18 cellular contexts compared by ENCODE assay signal in genomic region chr17:18179221-18179620, GRCh38. TPM values are rescaled to one million over a fixed set of nuclear protein-coding genes. Genes with fewer than 3 reads are reported as not detected.
DNase-seq lines count a peak whose midpoint lies in the region; ATAC-seq, FAIRE-seq and TF ChIP-seq lines count a peak whose summit lies in the region.
"Had no signal": no experiment of that assay in that cellular context is flagged by ENCODE, and none has a peak within 500 bp of the region (broad histone marks: within the 10 kb centered on the region; RNA-seq: fewer than 3 reads in every experiment).

No MANE protein-coding gene starts in this region.

- H4K20me1 ChIP-seq in HepG2 (ENCODE audit: insufficient read depth, low read length) = no peaks in the 10 kb centered on the region

- TF ChIP-seq CTCF in HepG2 (CRISPR knock-in tag; IDR thresholded peaks at IDR 0.05) (no peak), right lobe of liver (IDR thresholded peaks at IDR 0.05) (no peak), nephron (IDR thresholded peaks at IDR 0.05; ENCODE audit: unreplicated experiment in 3 of 3) (no peak), lower lobe of right lung (IDR thresholded peaks at IDR 0.05) (no peak), brain microvascular endothelial cell (IDR thresholded peaks at IDR 0.05; ENCODE audit: low read depth, low read length, missing control alignments) (no peak)

- H3K4me1 ChIP-seq in HepG2 (ENCODE audit: insufficient read depth, low read length) (peaks cover 29% of the 10 kb centered on the region), right lobe of liver (peaks cover 0 to 12% (median 5%) of the 10 kb centered on the region in 4 donors), lower lobe of right lung (peaks cover 10% of the 10 kb centered on the region)

- H3K27ac ChIP-seq in HepG2 (ENCODE audit: extremely low read length, insufficient read depth, low read length) (no peak overlapping the region), right lobe of liver (no peak overlapping the region), lower lobe of right lung (no peak overlapping the region), brain microvascular endothelial cell (no peak overlapping the region)

- no peak overlapping the region for H3K4me3 Mint-ChIP-seq in activated CD4-positive, alpha-beta T cell treated with anti-CD3 and anti-CD28 coated beads, Interleukin-2, amount 10 ng/mL, durations not matched to agents 24 days and 14 days
- peak overlapping the region; percentile 11 to 44 (median 35) for H3K4me3 Mint-ChIP-seq in nephron
- H3K4me3 Mint-ChIP-seq: CD8-positive, alpha-beta T cell had no signal

- no peaks in the 10 kb centered on the region for H3K36me3 ChIP-seq in HepG2 (replicated peaks in 1 of 2; ENCODE audit: control insufficient read depth in 1 of 2, insufficient read depth in 2 of 2, low read length in 2 of 2)
- H3K36me3 ChIP-seq in right lobe of liver = no peaks in the 10 kb centered on the region
- no peaks in the 10 kb centered on the region for H3K36me3 ChIP-seq in lower lobe of right lung
- no peaks in the 10 kb centered on the region for H3K36me3 ChIP-seq in brain microvascular endothelial cell (replicated peaks)
- H3K36me3 ChIP-seq: HAP-1 had no signal

- CTCF ChIA-PET in HepG2 (lab: Yijun Ruan, JAX; ENCODE audit: low intra/inter-chr PET ratio, low total read pairs) = no interaction called here

- peak overlapping the region; percentile 51 for H3K27ac Mint-ChIP-seq in activated CD4-positive, alpha-beta T cell treated with anti-CD3 and anti-CD28 coated beads, Interleukin-2, amount 10 ng/mL, durations not matched to agents 24 days and 14 days
- H3K27ac Mint-ChIP-seq in nephron = peak overlapping the region; percentile 92 to 100 (median 97)
- H3K27ac Mint-ChIP-seq: CD8-positive, alpha-beta T cell had no signal

- peaks cover under 1% of the 10 kb centered on the region for H3K79me2 ChIP-seq in HepG2 (ENCODE audit: insufficient read depth, low read length)

- H3K9me3 Mint-ChIP-seq in activated CD4-positive, alpha-beta T cell treated with anti-CD3 and anti-CD28 coated beads, Interleukin-2, amount 10 ng/mL, durations not matched to agents 24 days and 14 days = no peaks in the 10 kb centered on the region
- H3K9me3 Mint-ChIP-seq in nephron = no peaks in the 10 kb centered on the region
- H3K9me3 Mint-ChIP-seq: CD8-positive, alpha-beta T cell had no signal

- H3K4me1 Mint-ChIP-seq in activated CD4-positive, alpha-beta T cell treated with anti-CD3 and anti-CD28 coated beads, Interleukin-2, amount 10 ng/mL, durations not matched to agents 24 days and 14 days = peaks cover 29% of the 10 kb centered on the region
- peaks cover 43% of the 10 kb centered on the region for H3K4me1 Mint-ChIP-seq in nephron

- no peak overlapping the region for H2AFZ ChIP-seq in HepG2 (ENCODE audit: low read length)

- no peak for TF ChIP-seq RAD21 in HepG2 (CRISPR knock-in tag; IDR thresholded peaks at IDR 0.05)

- H3K9ac ChIP-seq in HepG2 (ENCODE audit: insufficient read depth, low read depth, low read length) = no peak overlapping the region

- no peaks in the 10 kb centered on the region for H3K36me3 Mint-ChIP-seq in activated CD4-positive, alpha-beta T cell treated with anti-CD3 and anti-CD28 coated beads, Interleukin-2, amount 10 ng/mL, durations not matched to agents 24 days and 14 days (ENCODE audit: low read depth)
- no peaks in the 10 kb centered on the region for H3K36me3 Mint-ChIP-seq in nephron (ENCODE audit: low read depth)

- H3K4me3 ChIP-seq in HepG2 (replicated peaks in 1 of 3; ENCODE audit: insufficient read depth in 1 of 3, low read depth in 2 of 3, low read length in 3 of 3) (no peak overlapping the region), right lobe of liver (no peak overlapping the region), lower lobe of right lung (no peak overlapping the region), brain microvascular endothelial cell (ENCODE audit: low read depth, low read length) (no peak overlapping the region)
- H3K4me3 ChIP-seq: HAP-1 had no signal

- DNase-seq in activated CD4-positive, alpha-beta T cell treated with anti-CD3 and anti-CD28 coated beads, Interleukin-2, amount 10 ng/mL, durations not matched to agents 24 days and 14 days = no peak
- DNase-seq in activated CD4-positive, alpha-beta T cell treated with anti-CD3 and anti-CD28 coated beads, Interleukin-2, amount 50 U/mL, for 1 hour = no peak
- DNase-seq in HepG2 (ENCODE audit: low spot score) (no peak), right lobe of liver (no peak), lower lobe of right lung (no peak), brain microvascular endothelial cell (no peak), NCI-H69 (lab: John Stamatoyannopoulos, UW) (no peak)
- DNase-seq: CD8-positive, alpha-beta T cell; DMS79; KBM-7; MV-4-11; NCI-H1417; NCI-H1930; NCI-H526 treated with DMSO at 0.1 percent for 48 hours had no signal

- no TSS peak for BruUV-seq in HepG2 (replicated peaks; lab: Mats Ljungman, UMichigan)

- no peak for TF ChIP-seq EP300 in HepG2 (IDR thresholded peaks at IDR 0.05; ENCODE audit: low read depth in 2 of 2, low read length in 2 of 2)
- TF ChIP-seq EP300 in HepG2 (CRISPR knock-in tag; IDR thresholded peaks at IDR 0.05; ENCODE audit: borderline replicate concordance) = no peak

- ATAC-seq in HepG2 (no peak), right lobe of liver (no peak), lower lobe of right lung (no peak)
- ATAC-seq: CD8-positive, alpha-beta T cell had no signal

- POLR2A ChIA-PET in HepG2 (lab: Yijun Ruan, JAX) = no interaction called here

- WGBS in HepG2 (ENCODE audit: low lambda C conversion rate) = 0% methylated on average over 1 of the region's 1 CpG
- no CpG with 5 or more reads among the region's 1 CpG for WGBS in right lobe of liver (ENCODE audit: insufficient coverage, low coverage, low lambda C conversion rate, missing lambda C conversion rate)

- intact Hi-C loops in activated CD4-positive, alpha-beta T cell treated with anti-CD3 and anti-CD28 coated beads, Interleukin-2, amount 10 ng/mL, durations not matched to agents 24 days and 14 days (cut with micrococcal nuclease) = no loop called here
- intact Hi-C loops in HepG2 (cut with micrococcal nuclease; ENCODE audit: unreplicated experiment) (no loop called here), right lobe of liver (cut with DNase I) (no loop called here), lower lobe of right lung (cut with DNase I) (no loop called here)

- in situ Hi-C loops in HepG2 (cut with HindIII; ENCODE audit: extremely low pct_ligation_motif_present, low pct_unique_long_range_greater_than_20kb) = no loop called here
- in situ Hi-C loops in brain microvascular endothelial cell (cut with HindIII; ENCODE audit: low pct_ligation_motif_present, low sequenced_read_pairs) = no loop called here

- no peak overlapping the region for H3K4me2 ChIP-seq in HepG2 (ENCODE audit: low read depth, low read length)

- H3K9me3 ChIP-seq in HepG2 (ENCODE audit: low read length) = no peaks in the 10 kb centered on the region
- H3K9me3 ChIP-seq in right lobe of liver = no peaks in the 10 kb centered on the region
- H3K9me3 ChIP-seq in lower lobe of right lung = no peaks in the 10 kb centered on the region
- H3K9me3 ChIP-seq: HAP-1 had no signal

- no peaks in the 10 kb centered on the region for H3K27me3 Mint-ChIP-seq in activated CD4-positive, alpha-beta T cell treated with anti-CD3 and anti-CD28 coated beads, Interleukin-2, amount 10 ng/mL, durations not matched to agents 24 days and 14 days
- no peaks in the 10 kb centered on the region for H3K27me3 Mint-ChIP-seq in nephron (ENCODE audit: low read depth)

- TF ChIP-seq POLR2A in HepG2 (IDR thresholded peaks at IDR 0.05; ENCODE audit: insufficient read depth in 1 of 2, low read depth in 2 of 2, low read length in 2 of 2) (no peak), right lobe of liver (IDR thresholded peaks at IDR 0.05) (no peak)

- no peak for FAIRE-seq in HepG2 (lab: Jason Lieb, UNC)
- FAIRE-seq: D721Med, RCC 7860 had no signal

- H3K27me3 ChIP-seq in HepG2 (ENCODE audit: control insufficient read depth in 1 of 2, insufficient read depth in 2 of 2, low read length in 2 of 2) (peaks cover 4 to 6% of the 10 kb centered on the region in 2 experiments), right lobe of liver (no peaks in the 10 kb centered on the region), lower lobe of right lung (ENCODE audit: low read depth) (no peaks in the 10 kb centered on the region), brain microvascular endothelial cell (replicated peaks) (no peaks in the 10 kb centered on the region)

RNA-seq across cellular contexts. Expression of gene ALKBH5, which starts 4.4 kb away (rescaled TPM):
- 158 and 162 TPM in 2 replicates for total RNA-seq in activated CD4-positive, alpha-beta T cell treated with anti-CD3 and anti-CD28 coated beads, Interleukin-2, amount 10 ng/mL, durations not matched to agents 24 days and 14 days
- total RNA-seq in HepG2 (2016; rRNA removed; fragmentation: Illumina TruSeq; extraction: Trizol) (68.9 and 77.9 TPM in 2 replicates), right lobe of liver (10 to 100 TPM; 57.5 to 71.8 (median 66.1) TPM), lower lobe of right lung (100 TPM)
- 33.0 and 40.4 TPM in 2 replicates for total RNA-seq in HepG2 (2016; cell fraction: cytosol; rRNA removed; fragmentation: Illumina TruSeq; extraction: Trizol; ENCODE audit: low read depth)
- 67.3 and 68.1 TPM in 2 replicates for total RNA-seq in HepG2 (2016; cell fraction: insoluble cytoplasmic fraction; rRNA removed; fragmentation: Illumina TruSeq; extraction: Trizol)
- 116 and 133 TPM in 2 replicates for total RNA-seq in HepG2 (2016; cell fraction: membrane; rRNA removed; fragmentation: Illumina TruSeq; extraction: Trizol)
- 33.2 and 35.5 TPM in 2 replicates for total RNA-seq in HepG2 (2016; cell fraction: nucleus; rRNA removed; fragmentation: Illumina TruSeq; extraction: Trizol)
- 76.9 and 81.4 TPM in 2 replicates for polyA plus RNA-seq in HepG2 (2011; rRNA removed)
- 86.0 TPM in 2 replicates for polyA plus RNA-seq in HepG2 (2011; cell fraction: cytosol; rRNA removed)
- 33.7 and 38.7 TPM in 2 replicates for polyA plus RNA-seq in HepG2 (2011; cell fraction: nucleus; rRNA removed)
- 40.0 and 40.1 TPM in 2 replicates for polyA plus RNA-seq in HepG2 (2012)
- polyA plus RNA-seq in HepG2 (2016; cell fraction: cytosol; fragmentation: Illumina TruSeq; extraction: Trizol; ENCODE audit: low read depth) = 28.2 and 39.0 TPM in 2 replicates
- 72.9 and 78.4 TPM in 2 replicates for polyA plus RNA-seq in HepG2 (2016; cell fraction: insoluble cytoplasmic fraction; fragmentation: Illumina TruSeq; extraction: Trizol; ENCODE audit: low read depth)
- polyA plus RNA-seq in HepG2 (2016; cell fraction: membrane; fragmentation: Illumina TruSeq; extraction: Trizol; ENCODE audit: low read depth) = 87.0 and 103 TPM in 2 replicates
- 49.9 and 55.5 TPM in 2 replicates for polyA plus RNA-seq in HepG2 (2016; cell fraction: nucleus; fragmentation: Illumina TruSeq; extraction: Trizol; ENCODE audit: insufficient read depth, low read depth)
- 171 and 230 TPM in 2 replicates for polyA minus RNA-seq in HepG2 (2011; rRNA and poly(A)+ RNA removed; ENCODE audit: low replicate concordance)
- 93.0 and 100 TPM in 2 replicates for polyA minus RNA-seq in HepG2 (2011; cell fraction: cytosol; rRNA and poly(A)+ RNA removed)
- polyA minus RNA-seq in HepG2 (2011; cell fraction: nucleus; rRNA and poly(A)+ RNA removed) = 24.7 and 35.2 TPM in 2 replicates

RNA-seq across cellular contexts. Expression of gene LLGL1, which starts 46.2 kb away (rescaled TPM):
- total RNA-seq in activated CD4-positive, alpha-beta T cell treated with anti-CD3 and anti-CD28 coated beads, Interleukin-2, amount 10 ng/mL, durations not matched to agents 24 days and 14 days = 23.1 and 23.5 TPM in 2 replicates
- total RNA-seq in HepG2 (2016; rRNA removed; fragmentation: Illumina TruSeq; extraction: Trizol) (15.3 and 19.7 TPM in 2 replicates), right lobe of liver (1 to 10 TPM; 2.0 to 8.6 (median 2.8) TPM), lower lobe of right lung (12.0 TPM)
- 2.3 and 2.6 TPM in 2 replicates for total RNA-seq in HepG2 (2016; cell fraction: cytosol; rRNA removed; fragmentation: Illumina TruSeq; extraction: Trizol; ENCODE audit: low read depth)
- 15.3 and 17.1 TPM in 2 replicates for total RNA-seq in HepG2 (2016; cell fraction: insoluble cytoplasmic fraction; rRNA removed; fragmentation: Illumina TruSeq; extraction: Trizol)
- 8.6 and 9.8 TPM in 2 replicates for total RNA-seq in HepG2 (2016; cell fraction: membrane; rRNA removed; fragmentation: Illumina TruSeq; extraction: Trizol)
- 8.6 and 10.2 TPM in 2 replicates for total RNA-seq in HepG2 (2016; cell fraction: nucleus; rRNA removed; fragmentation: Illumina TruSeq; extraction: Trizol)
- polyA plus RNA-seq in HepG2 (2011; rRNA removed) = 15.0 and 18.8 TPM in 2 replicates
- polyA plus RNA-seq in HepG2 (2011; cell fraction: cytosol; rRNA removed) = 10.4 and 17.8 TPM in 2 replicates
- 32.9 and 37.7 TPM in 2 replicates for polyA plus RNA-seq in HepG2 (2011; cell fraction: nucleus; rRNA removed)
- polyA plus RNA-seq in HepG2 (2012) = 7.1 and 9.0 TPM in 2 replicates
- polyA plus RNA-seq in HepG2 (2016; cell fraction: cytosol; fragmentation: Illumina TruSeq; extraction: Trizol; ENCODE audit: low read depth) = 1.6 and 1.8 TPM in 2 replicates
- 13.7 and 17.7 TPM in 2 replicates for polyA plus RNA-seq in HepG2 (2016; cell fraction: insoluble cytoplasmic fraction; fragmentation: Illumina TruSeq; extraction: Trizol; ENCODE audit: low read depth)
- 5.4 and 6.6 TPM in 2 replicates for polyA plus RNA-seq in HepG2 (2016; cell fraction: membrane; fragmentation: Illumina TruSeq; extraction: Trizol; ENCODE audit: low read depth)
- 15.0 and 16.9 TPM in 2 replicates for polyA plus RNA-seq in HepG2 (2016; cell fraction: nucleus; fragmentation: Illumina TruSeq; extraction: Trizol; ENCODE audit: insufficient read depth, low read depth)
- polyA minus RNA-seq in HepG2 (2011; rRNA and poly(A)+ RNA removed; ENCODE audit: low replicate concordance) = 19.0 and 51.1 TPM in 2 replicates
- 11.7 and 14.3 TPM in 2 replicates for polyA minus RNA-seq in HepG2 (2011; cell fraction: cytosol; rRNA and poly(A)+ RNA removed)
- 8.6 and 10.4 TPM in 2 replicates for polyA minus RNA-seq in HepG2 (2011; cell fraction: nucleus; rRNA and poly(A)+ RNA removed)
